12 cellular contexts compared by ENCODE assay signal in genomic region chr10:112954974-112955735, GRCh38. TPM values are rescaled to one million over a fixed set of nuclear protein-coding genes. Genes with fewer than 3 reads are reported as not detected.
DNase-seq lines count a peak whose midpoint lies in the region; ATAC-seq and TF ChIP-seq lines count a peak whose summit lies in the region.
"Had no signal": no experiment of that assay in that cellular context is flagged by ENCODE, and none has a peak within 500 bp of the region (broad histone marks: within the 10 kb centered on the region; RNA-seq: fewer than 3 reads in every experiment).

No MANE protein-coding gene starts in this region.

- H3K4me1 ChIP-seq in right atrium auricular region (peaks cover 0 to 66% of the 10 kb centered on the region in 2 donors), muscle layer of duodenum (ENCODE audit: control insufficient read depth in 1 of 2, insufficient read depth in 2 of 2, low read length in 2 of 2) (peaks cover 24 to 28% of the 10 kb centered on the region in 2 donors), aorta (ENCODE audit: control insufficient read depth in 1 of 2, insufficient read depth in 2 of 2, low read length in 2 of 2) (peaks cover 2 to 11% of the 10 kb centered on the region in 2 donors), A673 (ENCODE audit: insufficient read depth, low read length, poor library complexity, severe bottlenecking) (peaks cover 75% of the 10 kb centered on the region)

- no peaks in the 10 kb centered on the region for H3K27me3 ChIP-seq in right atrium auricular region
- no peaks in the 10 kb centered on the region for H3K27me3 ChIP-seq in muscle layer of duodenum (ENCODE audit: low read depth, low read length)
- no peaks in the 10 kb centered on the region for H3K27me3 ChIP-seq in aorta (ENCODE audit: control insufficient read depth in 1 of 2, insufficient read depth in 2 of 2, low read length in 1 of 2)
- H3K27me3 ChIP-seq in A673 (replicated peaks; ENCODE audit: insufficient read depth, low read depth, low read length, poor library complexity) = no peaks in the 10 kb centered on the region

- H3K27me3 Mint-ChIP-seq in endothelial cell (ENCODE audit: unreplicated experiment) = peaks cover 6% of the 10 kb centered on the region
- peaks cover 77% of the 10 kb centered on the region for H3K27me3 Mint-ChIP-seq in activated CD8-positive, alpha-beta memory T cell treated with anti-CD3 and anti-CD28 coated beads, Interleukin-2, amount 10 ng/mL, durations not matched to agents 7 days and 5 days

- H3K9me3 Mint-ChIP-seq in endothelial cell (ENCODE audit: unreplicated experiment) = no peaks in the 10 kb centered on the region
- H3K9me3 Mint-ChIP-seq in activated CD8-positive, alpha-beta memory T cell treated with anti-CD3 and anti-CD28 coated beads, Interleukin-2, amount 10 ng/mL, durations not matched to agents 7 days and 5 days (ENCODE audit: low read depth) = no peaks in the 10 kb centered on the region
- H3K9me3 Mint-ChIP-seq: CD4-positive, alpha-beta T cell had no signal

- no peaks in the 10 kb centered on the region for H3K9me3 ChIP-seq in right atrium auricular region
- H3K9me3 ChIP-seq in muscle layer of duodenum (ENCODE audit: control insufficient read depth in 1 of 2, low read length in 2 of 2) = no peaks in the 10 kb centered on the region
- no peaks in the 10 kb centered on the region for H3K9me3 ChIP-seq in aorta (ENCODE audit: control insufficient read depth, low read length)
- no peaks in the 10 kb centered on the region for H3K9me3 ChIP-seq in A673 (ENCODE audit: low read depth, low read length, poor library complexity, severe bottlenecking)

- H3K27ac Mint-ChIP-seq in endothelial cell (ENCODE audit: unreplicated experiment) = peak overlapping the region; percentile 58
- H3K27ac Mint-ChIP-seq in activated CD8-positive, alpha-beta memory T cell treated with anti-CD3 and anti-CD28 coated beads, Interleukin-2, amount 10 ng/mL, durations not matched to agents 7 days and 5 days = no peak overlapping the region
- H3K27ac Mint-ChIP-seq: CD4-positive, alpha-beta T cell; stimulated activated naive B cell treated with anti-CD40 and anti-IgM and Interleukin-4, amounts not matched to agents 10 μg/mL and 1 μg/mL and 100 μg/mL, for 72 hours had no signal

- H3K4me1 Mint-ChIP-seq in endothelial cell (ENCODE audit: unreplicated experiment) = peaks cover 67% of the 10 kb centered on the region
- H3K4me1 Mint-ChIP-seq in activated CD8-positive, alpha-beta memory T cell treated with anti-CD3 and anti-CD28 coated beads, Interleukin-2, amount 10 ng/mL, durations not matched to agents 7 days and 5 days = peaks cover 9% of the 10 kb centered on the region

- no TSS peak for BruUV-seq in A673 (replicated peaks; lab: Mats Ljungman, UMichigan)

- H3K4me3 Mint-ChIP-seq in endothelial cell (ENCODE audit: unreplicated experiment) = peak overlapping the region; percentile 8
- H3K4me3 Mint-ChIP-seq in activated CD8-positive, alpha-beta memory T cell treated with anti-CD3 and anti-CD28 coated beads, Interleukin-2, amount 10 ng/mL, durations not matched to agents 7 days and 5 days = no peak overlapping the region
- H3K4me3 Mint-ChIP-seq: CD4-positive, alpha-beta T cell; stimulated activated naive B cell treated with anti-CD40 and anti-IgM and Interleukin-4, amounts not matched to agents 10 μg/mL and 1 μg/mL and 100 μg/mL, for 72 hours had no signal

- TF ChIP-seq CTCF in right atrium auricular region (IDR thresholded peaks at IDR 0.05) = no peak
- TF ChIP-seq CTCF in endothelial cell (IDR thresholded peaks at IDR 0.05; ENCODE audit: unreplicated experiment) = no peak
- no peak for TF ChIP-seq CTCF in A673 (conservative IDR thresholded peaks at IDR 0.05; ENCODE audit: low read depth, low read length)

- POLR2A ChIA-PET in A673 (lab: Charles Lee; ENCODE audit: low non-redundant PET) = no interaction called here

- H3K4me3 ChIP-seq in right atrium auricular region (peak overlapping the region; percentile 4 to 33), muscle layer of duodenum (ENCODE audit: low read depth in 1 of 2, low read length in 2 of 2) (peak overlapping the region; percentile 30 to 67), aorta (ENCODE audit: low read length in 2 of 2) (peak overlapping the region; percentile 32 to 71), A673 (ENCODE audit: low read depth, low read length, poor library complexity, severe bottlenecking) (no peak overlapping the region)

- no peak for ATAC-seq in left ventricle myocardium superior
- ATAC-seq in aorta (ENCODE audit: low FRiP score) = no peak
- no peak for ATAC-seq in activated CD8-positive, alpha-beta memory T cell treated with anti-CD3 and anti-CD28 coated beads, Interleukin-2, amount 10 ng/mL, durations not matched to agents 7 days and 5 days
- ATAC-seq: activated CD4-positive, CD25-positive, alpha-beta regulatory T cell treated with anti-CD3 and anti-CD28 coated beads, Interleukin-2, amount 50 U/mL, for 24 hours; stimulated activated naive B cell treated with anti-CD40 and anti-IgM and Interleukin-4, amounts not matched to agents 10 μg/mL and 1 μg/mL and 100 μg/mL, for 72 hours had no signal

- H3K36me3 ChIP-seq in right atrium auricular region (no peaks in the 10 kb centered on the region), muscle layer of duodenum (ENCODE audit: control insufficient read depth in 1 of 2, insufficient read depth in 2 of 2, low read length in 2 of 2) (no peaks in the 10 kb centered on the region), aorta (ENCODE audit: control insufficient read depth in 1 of 2, insufficient read depth in 2 of 2, low read length in 1 of 2) (no peaks in the 10 kb centered on the region), A673 (ENCODE audit: insufficient read depth, low read length, poor library complexity, severe bottlenecking) (no peaks in the 10 kb centered on the region)

- DNase-seq in right atrium auricular region (ENCODE audit: low spot score) (no peak), left ventricle myocardium superior (no peak), endothelial cell (ENCODE audit: low spot score) (no peak), aorta (no peak), A673 (ENCODE audit: low spot score) (no peak), MV-4-11 (lab: John Stamatoyannopoulos, UW) (no peak)
- DNase-seq in activated CD8-positive, alpha-beta memory T cell treated with anti-CD3 and anti-CD28 coated beads, Interleukin-2, amount 10 ng/mL, durations not matched to agents 7 days and 5 days = no peak
- DNase-seq: CD4-positive, alpha-beta T cell; NCI-H2171; stimulated activated naive B cell treated with anti-CD40 and anti-IgM and Interleukin-4, amounts not matched to agents 10 μg/mL and 1 μg/mL and 100 μg/mL, for 72 hours had no signal

- H3K36me3 Mint-ChIP-seq in endothelial cell (ENCODE audit: low read depth, unreplicated experiment) = peaks cover 3% of the 10 kb centered on the region
- no peaks in the 10 kb centered on the region for H3K36me3 Mint-ChIP-seq in activated CD8-positive, alpha-beta memory T cell treated with anti-CD3 and anti-CD28 coated beads, Interleukin-2, amount 10 ng/mL, durations not matched to agents 7 days and 5 days

- CTCF ChIA-PET in A673 (lab: Charles Lee) = no interaction called here
- CTCF ChIA-PET in activated CD8-positive, alpha-beta memory T cell treated with anti-CD3 and anti-CD28 coated beads, Interleukin-2, amount 10 ng/mL, durations not matched to agents 7 days and 5 days (lab: Charles Lee) = no interaction called here

- H3K27ac ChIP-seq in right atrium auricular region (peak overlapping the region; percentile 50 to 93), muscle layer of duodenum (ENCODE audit: low read length) (peak overlapping the region; percentile 97), aorta (ENCODE audit: low read depth in 1 of 2, low read length in 2 of 2) (no peak overlapping the region), A673 (ENCODE audit: low read depth, low read length, poor library complexity, severe bottlenecking) (no peak overlapping the region)

- WGBS in aorta, 2 donors = 25 to 27% methylated on average over 8 of the region's 8 CpGs

- intact Hi-C loops in left ventricle myocardium superior (cut with micrococcal nuclease) (no loop called here), aorta (cut with DNase I) (loop anchor here (5.0 to 10.0 kb wide), 5 partner anchors 50 to 172 kb away; no protein-coding TSS in a partner anchor), A673 (cut with micrococcal nuclease; ENCODE audit: unreplicated experiment) (loop anchor here (5.0 kb wide), 1 partner anchor 172 kb away; no protein-coding TSS in a partner anchor)

RNA-seq across cellular contexts. Expression of gene TCF7L2, which starts 5.1 kb away (rescaled TPM):
- total RNA-seq in right atrium auricular region (10 to 100 TPM in 1 of 2 donors, 1 to 10 TPM in 1; 8.5 to 11.3 TPM), left ventricle myocardium superior (13.5 TPM), endothelial cell (ENCODE audit: unreplicated experiment) (49.3 TPM), aorta (10 to 100 TPM; 45.1 to 57.8 TPM), A673 (2021) (16.8 and 20.9 TPM in 2 replicates)
- polyA plus RNA-seq in aorta = 10 to 100 TPM; 14.0 to 24.5 TPM
- total RNA-seq in activated CD8-positive, alpha-beta memory T cell treated with anti-CD3 and anti-CD28 coated beads, Interleukin-2, amount 10 ng/mL, durations not matched to agents 7 days and 5 days = 1 to 10 TPM in 1 of 2 experiments, under 1 TPM in 1; 0.45 to 1.4 TPM

Comparison
In these comparisons a context has a peak if more than half of its experiments do, and no peak if none do; other contexts are left out.
1. H3K27ac ChIP-seq: peak in right atrium auricular region (2 of 2) and muscle layer of duodenum (single experiment); none in aorta (0 of 2) and A673 (single experiment).